In the genomic region with DNA sequence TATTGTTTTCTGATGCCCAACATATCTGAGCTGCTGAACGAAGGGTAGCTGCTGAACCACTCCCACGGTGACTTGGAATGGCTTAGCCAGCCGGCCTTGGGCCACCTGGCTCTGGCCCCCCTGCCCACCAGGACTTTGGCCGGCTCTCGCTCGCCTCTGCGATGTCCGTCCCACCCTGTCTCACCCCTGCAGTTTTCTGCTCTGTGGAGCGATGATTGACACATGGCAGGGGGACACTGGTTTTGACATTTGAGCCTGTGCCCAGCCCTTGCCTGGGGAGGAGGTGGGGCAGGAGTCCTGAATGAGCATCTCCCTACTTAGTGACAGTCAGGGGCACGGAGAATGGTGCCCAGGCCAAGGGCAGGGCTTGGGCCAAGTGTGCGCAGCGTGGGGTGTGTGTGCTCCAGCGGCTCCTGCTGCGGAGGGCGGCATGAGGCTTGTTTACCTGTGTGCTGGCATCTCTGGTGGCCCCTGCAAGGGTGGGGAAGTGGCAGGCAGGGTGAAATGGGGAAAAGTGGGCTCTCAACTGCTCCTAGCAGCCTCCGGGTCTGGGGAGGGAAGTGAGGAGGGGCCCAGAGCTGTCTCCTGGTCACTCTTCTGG, we compare ENCODE assay signal across 8 cellular contexts. TPM values are rescaled to one million over a fixed set of nuclear protein-coding genes. Genes with fewer than 3 reads are reported as not detected.
DNase-seq lines count a peak whose midpoint lies in the region; ATAC-seq and TF ChIP-seq lines count a peak whose summit lies in the region.

No MANE protein-coding gene starts in this region.

- WGBS in esophagus, 2 donors, result 84% methylated on average over 16 of the region's 16 CpGs

- H3K27ac Mint-ChIP-seq in CD14-positive monocyte (peak overlapping the region; percentile 50 to 97 (median 90)), osteocyte (ENCODE audit: unreplicated experiment) (peak overlapping the region; percentile 66)

- peaks cover 0 to 13% (median 9%) of the 10 kb centered on the region in 3 donors for H3K27me3 Mint-ChIP-seq in CD14-positive monocyte (ENCODE audit: low read depth in 3 of 3)
- H3K27me3 Mint-ChIP-seq in osteocyte (ENCODE audit: unreplicated experiment), result no peaks in the 10 kb centered on the region

- H3K4me3 ChIP-seq in Panc1 (ENCODE audit: low read depth in 2 of 2, low read length in 2 of 2) (peak overlapping the region; percentile 73 to 75), esophagus (ENCODE audit: low read depth in 1 of 2, low read length in 2 of 2) (peak overlapping the region in 1 of 2 donors; percentile 28)

- H3K36me3 ChIP-seq in Panc1 (ENCODE audit: control insufficient read depth, insufficient read depth, low read length) (no peaks in the 10 kb centered on the region; the same call in 1 of the 2 replicates), esophagus (ENCODE audit: control insufficient read depth in 2 of 2, insufficient read depth in 2 of 2, low read length in 1 of 2) (no peaks in the 10 kb centered on the region)

- POLR2A ChIA-PET in Panc1 (lab: Charles Lee), result interaction anchor here (0.6 kb wide), 1 partner anchor 488 kb away, joined by 8 read pairs; no protein-coding TSS in a partner anchor

- intact Hi-C loops in CD14-positive monocyte (cut with micrococcal nuclease) (no loop called here), Panc1 (cut with micrococcal nuclease; ENCODE audit: unreplicated experiment) (no loop called here)

- H3K4me1 ChIP-seq in Panc1 (ENCODE audit: control insufficient read depth, insufficient read depth, low read length) (peaks cover 49% of the 10 kb centered on the region), esophagus (ENCODE audit: control insufficient read depth in 2 of 2, insufficient read depth in 2 of 2, low read length in 1 of 2) (peaks cover 8 to 46% of the 10 kb centered on the region in 2 donors)

- no peak for TF ChIP-seq CTCF in CD14-positive monocyte (IDR thresholded peaks at IDR 0.05)
- no peak for TF ChIP-seq CTCF in Panc1 (IDR thresholded peaks at IDR 0.05)
- no peak for TF ChIP-seq CTCF in osteocyte (IDR thresholded peaks at IDR 0.05)

- H3K4me1 Mint-ChIP-seq in CD14-positive monocyte (peaks cover 59% of the 10 kb centered on the region), osteocyte (ENCODE audit: unreplicated experiment) (peaks cover 58% of the 10 kb centered on the region)

- ATAC-seq in Panc1 (peak; percentile 7), HG03457 (IDR thresholded peaks at IDR 0.05; ENCODE audit: unreplicated experiment) (no peak), GM18502 (IDR thresholded peaks at IDR 0.05; ENCODE audit: poor library complexity, unreplicated experiment) (no peak), HG02973 (IDR thresholded peaks at IDR 0.05; ENCODE audit: unreplicated experiment) (no peak)

- H3K27me3 ChIP-seq in Panc1 (ENCODE audit: control insufficient read depth, insufficient read depth, low read length), result no peaks in the 10 kb centered on the region
- no peaks in the 10 kb centered on the region for H3K27me3 ChIP-seq in esophagus (ENCODE audit: control insufficient read depth in 1 of 2, insufficient read depth in 2 of 2, low read length in 2 of 2)

- in situ Hi-C loops in Panc1 (cut with HindIII; ENCODE audit: low pct_unique_long_range_greater_than_20kb, low sequenced_read_pairs), result no loop called here

- no peak for DNase-seq in CD14-positive monocyte (ENCODE audit: low spot score)
- no peak for DNase-seq in Panc1 (ENCODE audit: low read depth, low spot score)
- no peak for DNase-seq in osteocyte (ENCODE audit: extremely low spot score, unreplicated experiment)
- no peak for DNase-seq in NCI-H2227 treated with DMSO at 0.1 percent for 48 hours (lab: John Stamatoyannopoulos, UW)

- BruUV-seq in Panc1 (replicated peaks; lab: Mats Ljungman, UMichigan), result no TSS peak

- CTCF ChIA-PET in Panc1 (lab: Charles Lee), result interaction anchor here (1.0 to 1.1 kb wide), 3 partner anchors 8 to 23 kb away, joined by 3 to 5 read pairs (median 4); no protein-coding TSS in a partner anchor

- H3K9me3 ChIP-seq in Panc1 (ENCODE audit: control insufficient read depth, insufficient read depth, low read depth, low read length), result no peaks in the 10 kb centered on the region
- no peaks in the 10 kb centered on the region for H3K9me3 ChIP-seq in esophagus (ENCODE audit: control insufficient read depth in 2 of 2, insufficient read depth in 1 of 2, low read depth in 1 of 2, low read length in 1 of 2)

- H3K4me3 Mint-ChIP-seq in CD14-positive monocyte (peak overlapping the region; percentile 74 to 79), osteocyte (ENCODE audit: unreplicated experiment) (peak overlapping the region; percentile 47)

- H3K27ac ChIP-seq in Panc1 (ENCODE audit: low read length) (peak overlapping the region; percentile 81), esophagus (ENCODE audit: low read depth in 2 of 2, low read length in 1 of 2) (peak overlapping the region; percentile 65 to 70)

- H3K9me3 Mint-ChIP-seq in CD14-positive monocyte, result peaks cover 7 to 13% (median 9%) of the 10 kb centered on the region in 7 donors
- H3K9me3 Mint-ChIP-seq in osteocyte (ENCODE audit: unreplicated experiment), result no peaks in the 10 kb centered on the region

- H3K36me3 Mint-ChIP-seq in CD14-positive monocyte, result peaks cover 30 to 39% of the 10 kb centered on the region in 2 donors
- no peaks in the 10 kb centered on the region for H3K36me3 Mint-ChIP-seq in osteocyte (ENCODE audit: unreplicated experiment)

RNA-seq across cellular contexts. Expression of a gene that starts 15.7 kb away (rescaled TPM):
- polyA plus RNA-seq in CD14-positive monocyte (1 to 10 TPM; 3.2 to 4.7 TPM), esophagus (10 to 100 TPM; 12.1 to 27.5 TPM)
- total RNA-seq in Panc1 (2021; ENCODE audit: unreplicated experiment) (4.6 TPM), osteocyte (18.1 and 19.2 TPM in 2 replicates)
- polyA plus RNA-seq in Panc1 (2012; ENCODE audit: insufficient read length), result 10.9 TPM

RNA-seq across cellular contexts. Expression of a gene that starts 27.9 kb away (rescaled TPM):
- polyA plus RNA-seq in CD14-positive monocyte (1 to 10 TPM; 2.6 to 4.7 TPM), esophagus (10 to 100 TPM; 19.6 to 61.7 TPM)
- total RNA-seq in Panc1 (2021; ENCODE audit: unreplicated experiment) (195 TPM), osteocyte (89.6 and 96.1 TPM in 2 replicates)
- polyA plus RNA-seq in Panc1 (2012; ENCODE audit: insufficient read length), result 286 TPM
